Comparison of ENCODE assay signal across 1 cellular context in the genomic region with DNA sequence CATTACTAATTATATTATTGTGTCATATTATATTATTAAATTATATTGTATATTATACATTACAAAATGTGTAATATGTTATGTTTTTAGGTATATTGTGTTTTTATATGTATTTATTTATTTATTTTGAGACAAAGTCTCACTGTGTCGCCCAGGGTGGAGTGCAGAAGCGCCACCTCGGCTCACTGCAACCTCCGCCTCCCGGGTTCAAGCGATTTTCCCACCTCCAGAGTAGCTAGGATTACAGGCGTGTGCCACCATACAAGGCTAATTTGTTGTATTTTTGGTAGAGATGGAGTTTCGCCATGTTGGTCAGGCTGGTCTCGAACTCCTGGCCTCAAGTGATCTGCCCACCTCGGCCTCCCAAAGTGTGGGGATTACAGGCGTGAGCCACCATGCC. TPM values are rescaled to one million over a fixed set of nuclear protein-coding genes. Genes with fewer than 3 reads are reported as not detected.
"Had no signal": no experiment of that assay in that cellular context is flagged by ENCODE, and none has a peak within 500 bp of the region (broad histone marks: within the 10 kb centered on the region; RNA-seq: fewer than 3 reads in every experiment).

No MANE protein-coding gene starts in this region.

RNA-seq across cellular contexts. Expression of gene GRIP2, which starts 24.6 kb away (rescaled TPM):
- total RNA-seq: GM12878 had no signal
